Comparison of ENCODE assay signal across 2 cellular contexts in the genomic region with DNA sequence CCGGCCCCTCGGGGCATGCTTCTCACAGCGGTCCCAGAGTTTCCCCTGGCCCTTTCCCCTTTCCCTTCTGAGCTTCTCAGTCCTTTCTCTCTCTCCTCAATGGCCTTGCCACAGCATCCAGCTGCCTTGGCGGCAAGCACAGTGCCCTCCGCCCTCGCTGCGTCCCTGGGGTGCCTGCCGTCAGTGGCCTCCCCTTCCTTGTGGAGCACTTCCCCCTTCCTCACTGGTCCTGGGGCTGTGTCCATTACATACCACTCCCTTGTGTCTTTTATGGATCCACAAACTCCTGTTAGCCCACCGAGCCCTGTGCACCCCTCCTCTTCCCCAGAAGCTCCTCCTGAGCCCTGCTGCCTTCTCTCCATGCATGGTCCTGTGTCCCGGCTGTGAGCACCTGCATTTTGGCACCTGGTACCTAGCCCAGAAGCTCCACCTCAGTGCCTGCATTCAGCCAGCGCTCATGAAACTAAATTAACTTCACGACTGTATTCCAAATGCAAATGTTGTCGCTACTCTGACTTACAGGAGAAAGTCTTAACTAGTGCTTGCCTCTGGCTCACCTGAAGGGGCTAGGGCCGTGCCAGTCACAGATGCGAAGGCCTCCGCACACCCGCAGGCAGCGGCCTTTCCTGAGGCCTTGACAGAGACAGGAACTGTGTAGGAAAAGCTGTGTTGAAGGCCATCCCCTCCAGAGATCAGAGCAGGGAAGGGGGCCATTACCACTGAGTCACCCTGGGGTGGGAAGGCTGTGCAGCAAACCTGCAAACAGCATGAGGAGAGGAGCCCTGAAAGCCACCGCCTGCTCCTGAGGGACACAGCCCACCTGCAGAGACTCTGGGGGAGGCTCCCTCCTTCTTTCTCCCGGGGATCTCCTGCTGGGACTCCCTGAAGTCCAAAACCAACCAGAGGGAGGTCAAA.
TF ChIP-seq lines count a peak whose summit lies in the region.

No MANE protein-coding gene starts in this region.

TF ChIP-seq in GM23338, 12 proteins besides CTCF, POLR2A, EP300 and RAD21 (continues in another document):
- no peak for TF ChIP-seq ZNF331 (CRISPR knock-in tag; IDR thresholded peaks at IDR 0.05; ENCODE audit: low read depth)
- no peak for TF ChIP-seq JUNB (IDR thresholded peaks at IDR 0.05; ENCODE audit: unreplicated experiment)
- TF ChIP-seq EZH2phosphoT487 (IDR thresholded peaks at IDR 0.05; ENCODE audit: unreplicated experiment), result no peak
- no peak for TF ChIP-seq NANOG (IDR thresholded peaks at IDR 0.05; ENCODE audit: borderline replicate concordance)
- TF ChIP-seq EZH2 (IDR thresholded peaks at IDR 0.05; ENCODE audit: low read depth, unreplicated experiment), result no peak
- no peak for TF ChIP-seq STAT1 (IDR thresholded peaks at IDR 0.05; ENCODE audit: unreplicated experiment)
- TF ChIP-seq, protein P1, sequence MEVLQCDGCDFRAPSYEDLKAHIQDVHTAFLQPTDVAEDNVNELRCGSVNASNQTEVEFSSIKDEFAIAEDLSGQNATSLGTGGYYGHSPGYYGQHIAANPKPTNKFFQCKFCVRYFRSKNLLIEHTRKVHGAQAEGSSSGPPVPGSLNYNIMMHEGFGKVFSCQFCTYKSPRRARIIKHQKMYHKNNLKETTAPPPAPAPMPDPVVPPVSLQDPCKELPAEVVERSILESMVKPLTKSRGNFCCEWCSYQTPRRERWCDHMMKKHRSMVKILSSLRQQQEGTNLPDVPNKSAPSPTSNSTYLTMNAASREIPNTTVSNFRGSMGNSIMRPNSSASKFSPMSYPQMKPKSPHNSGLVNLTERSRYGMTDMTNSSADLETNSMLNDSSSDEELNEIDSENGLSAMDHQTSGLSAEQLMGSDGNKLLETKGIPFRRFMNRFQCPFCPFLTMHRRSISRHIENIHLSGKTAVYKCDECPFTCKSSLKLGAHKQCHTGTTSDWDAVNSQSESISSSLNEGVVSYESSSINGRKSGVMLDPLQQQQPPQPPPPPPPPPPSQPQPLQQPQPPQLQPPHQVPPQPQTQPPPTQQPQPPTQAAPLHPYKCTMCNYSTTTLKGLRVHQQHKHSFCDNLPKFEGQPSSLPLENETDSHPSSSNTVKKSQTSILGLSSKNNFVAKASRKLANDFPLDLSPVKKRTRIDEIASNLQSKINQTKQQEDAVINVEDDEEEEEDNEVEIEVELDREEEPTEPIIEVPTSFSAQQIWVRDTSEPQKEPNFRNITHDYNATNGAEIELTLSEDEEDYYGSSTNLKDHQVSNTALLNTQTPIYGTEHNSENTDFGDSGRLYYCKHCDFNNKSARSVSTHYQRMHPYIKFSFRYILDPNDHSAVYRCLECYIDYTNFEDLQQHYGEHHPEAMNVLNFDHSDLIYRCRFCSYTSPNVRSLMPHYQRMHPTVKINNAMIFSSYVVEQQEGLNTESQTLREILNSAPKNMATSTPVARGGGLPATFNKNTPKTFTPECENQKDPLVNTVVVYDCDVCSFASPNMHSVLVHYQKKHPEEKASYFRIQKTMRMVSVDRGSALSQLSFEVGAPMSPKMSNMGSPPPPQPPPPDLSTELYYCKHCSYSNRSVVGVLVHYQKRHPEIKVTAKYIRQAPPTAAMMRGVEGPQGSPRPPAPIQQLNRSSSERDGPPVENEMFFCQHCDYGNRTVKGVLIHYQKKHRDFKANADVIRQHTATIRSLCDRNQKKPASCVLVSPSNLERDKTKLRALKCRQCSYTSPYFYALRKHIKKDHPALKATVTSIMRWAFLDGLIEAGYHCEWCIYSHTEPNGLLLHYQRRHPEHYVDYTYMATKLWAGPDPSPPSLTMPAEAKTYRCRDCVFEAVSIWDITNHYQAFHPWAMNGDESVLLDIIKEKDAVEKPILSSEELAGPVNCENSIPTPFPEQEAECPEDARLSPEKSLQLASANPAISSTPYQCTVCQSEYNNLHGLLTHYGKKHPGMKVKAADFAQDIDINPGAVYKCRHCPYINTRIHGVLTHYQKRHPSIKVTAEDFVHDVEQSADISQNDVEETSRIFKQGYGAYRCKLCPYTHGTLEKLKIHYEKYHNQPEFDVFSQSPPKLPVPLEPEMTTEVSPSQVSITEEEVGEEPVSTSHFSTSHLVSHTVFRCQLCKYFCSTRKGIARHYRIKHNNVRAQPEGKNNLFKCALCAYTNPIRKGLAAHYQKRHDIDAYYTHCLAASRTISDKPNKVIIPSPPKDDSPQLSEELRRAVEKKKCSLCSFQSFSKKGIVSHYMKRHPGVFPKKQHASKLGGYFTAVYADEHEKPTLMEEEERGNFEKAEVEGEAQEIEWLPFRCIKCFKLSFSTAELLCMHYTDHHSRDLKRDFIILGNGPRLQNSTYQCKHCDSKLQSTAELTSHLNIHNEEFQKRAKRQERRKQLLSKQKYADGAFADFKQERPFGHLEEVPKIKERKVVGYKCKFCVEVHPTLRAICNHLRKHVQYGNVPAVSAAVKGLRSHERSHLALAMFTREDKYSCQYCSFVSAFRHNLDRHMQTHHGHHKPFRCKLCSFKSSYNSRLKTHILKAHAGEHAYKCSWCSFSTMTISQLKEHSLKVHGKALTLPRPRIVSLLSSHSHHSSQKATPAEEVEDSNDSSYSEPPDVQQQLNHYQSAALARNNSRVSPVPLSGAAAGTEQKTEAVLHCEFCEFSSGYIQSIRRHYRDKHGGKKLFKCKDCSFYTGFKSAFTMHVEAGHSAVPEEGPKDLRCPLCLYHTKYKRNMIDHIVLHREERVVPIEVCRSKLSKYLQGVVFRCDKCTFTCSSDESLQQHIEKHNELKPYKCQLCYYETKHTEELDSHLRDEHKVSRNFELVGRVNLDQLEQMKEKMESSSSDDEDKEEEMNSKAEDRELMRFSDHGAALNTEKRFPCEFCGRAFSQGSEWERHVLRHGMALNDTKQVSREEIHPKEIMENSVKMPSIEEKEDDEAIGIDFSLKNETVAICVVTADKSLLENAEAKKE (CRISPR knock-in tag; IDR thresholded peaks at IDR 0.05), result no peak
- no peak for TF ChIP-seq CREB1 (CRISPR knock-in tag; IDR thresholded peaks at IDR 0.05; ENCODE audit: low read depth)
- TF ChIP-seq ZNF114 (CRISPR knock-in tag; IDR thresholded peaks at IDR 0.05), result no peak
- TF ChIP-seq, protein P2, sequence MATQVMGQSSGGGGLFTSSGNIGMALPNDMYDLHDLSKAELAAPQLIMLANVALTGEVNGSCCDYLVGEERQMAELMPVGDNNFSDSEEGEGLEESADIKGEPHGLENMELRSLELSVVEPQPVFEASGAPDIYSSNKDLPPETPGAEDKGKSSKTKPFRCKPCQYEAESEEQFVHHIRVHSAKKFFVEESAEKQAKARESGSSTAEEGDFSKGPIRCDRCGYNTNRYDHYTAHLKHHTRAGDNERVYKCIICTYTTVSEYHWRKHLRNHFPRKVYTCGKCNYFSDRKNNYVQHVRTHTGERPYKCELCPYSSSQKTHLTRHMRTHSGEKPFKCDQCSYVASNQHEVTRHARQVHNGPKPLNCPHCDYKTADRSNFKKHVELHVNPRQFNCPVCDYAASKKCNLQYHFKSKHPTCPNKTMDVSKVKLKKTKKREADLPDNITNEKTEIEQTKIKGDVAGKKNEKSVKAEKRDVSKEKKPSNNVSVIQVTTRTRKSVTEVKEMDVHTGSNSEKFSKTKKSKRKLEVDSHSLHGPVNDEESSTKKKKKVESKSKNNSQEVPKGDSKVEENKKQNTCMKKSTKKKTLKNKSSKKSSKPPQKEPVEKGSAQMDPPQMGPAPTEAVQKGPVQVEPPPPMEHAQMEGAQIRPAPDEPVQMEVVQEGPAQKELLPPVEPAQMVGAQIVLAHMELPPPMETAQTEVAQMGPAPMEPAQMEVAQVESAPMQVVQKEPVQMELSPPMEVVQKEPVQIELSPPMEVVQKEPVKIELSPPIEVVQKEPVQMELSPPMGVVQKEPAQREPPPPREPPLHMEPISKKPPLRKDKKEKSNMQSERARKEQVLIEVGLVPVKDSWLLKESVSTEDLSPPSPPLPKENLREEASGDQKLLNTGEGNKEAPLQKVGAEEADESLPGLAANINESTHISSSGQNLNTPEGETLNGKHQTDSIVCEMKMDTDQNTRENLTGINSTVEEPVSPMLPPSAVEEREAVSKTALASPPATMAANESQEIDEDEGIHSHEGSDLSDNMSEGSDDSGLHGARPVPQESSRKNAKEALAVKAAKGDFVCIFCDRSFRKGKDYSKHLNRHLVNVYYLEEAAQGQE (IDR thresholded peaks at IDR 0.05; ENCODE audit: unreplicated experiment), result no peak
- no peak for TF ChIP-seq POLR2AphosphoS5 (IDR thresholded peaks at IDR 0.05; ENCODE audit: low read depth)

TF ChIP-seq in GM12878, 131 proteins besides CTCF, POLR2A, EP300 and RAD21 (continues in another document):
- TF ChIP-seq ZNF622 (IDR thresholded peaks at IDR 0.05), result no peak
- TF ChIP-seq, protein P3, sequence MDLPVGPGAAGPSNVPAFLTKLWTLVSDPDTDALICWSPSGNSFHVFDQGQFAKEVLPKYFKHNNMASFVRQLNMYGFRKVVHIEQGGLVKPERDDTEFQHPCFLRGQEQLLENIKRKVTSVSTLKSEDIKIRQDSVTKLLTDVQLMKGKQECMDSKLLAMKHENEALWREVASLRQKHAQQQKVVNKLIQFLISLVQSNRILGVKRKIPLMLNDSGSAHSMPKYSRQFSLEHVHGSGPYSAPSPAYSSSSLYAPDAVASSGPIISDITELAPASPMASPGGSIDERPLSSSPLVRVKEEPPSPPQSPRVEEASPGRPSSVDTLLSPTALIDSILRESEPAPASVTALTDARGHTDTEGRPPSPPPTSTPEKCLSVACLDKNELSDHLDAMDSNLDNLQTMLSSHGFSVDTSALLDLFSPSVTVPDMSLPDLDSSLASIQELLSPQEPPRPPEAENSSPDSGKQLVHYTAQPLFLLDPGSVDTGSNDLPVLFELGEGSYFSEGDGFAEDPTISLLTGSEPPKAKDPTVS (IDR thresholded peaks at IDR 0.05; ENCODE audit: low read depth, low read length), result no peak
- TF ChIP-seq KDM1A (IDR thresholded peaks at IDR 0.05; ENCODE audit: borderline replicate concordance), result no peak
- TF ChIP-seq ZSCAN29 (IDR thresholded peaks at IDR 0.05), result no peak
- no peak for TF ChIP-seq ATF7 (IDR thresholded peaks at IDR 0.05; ENCODE audit: low read depth)
- TF ChIP-seq, protein P4, sequence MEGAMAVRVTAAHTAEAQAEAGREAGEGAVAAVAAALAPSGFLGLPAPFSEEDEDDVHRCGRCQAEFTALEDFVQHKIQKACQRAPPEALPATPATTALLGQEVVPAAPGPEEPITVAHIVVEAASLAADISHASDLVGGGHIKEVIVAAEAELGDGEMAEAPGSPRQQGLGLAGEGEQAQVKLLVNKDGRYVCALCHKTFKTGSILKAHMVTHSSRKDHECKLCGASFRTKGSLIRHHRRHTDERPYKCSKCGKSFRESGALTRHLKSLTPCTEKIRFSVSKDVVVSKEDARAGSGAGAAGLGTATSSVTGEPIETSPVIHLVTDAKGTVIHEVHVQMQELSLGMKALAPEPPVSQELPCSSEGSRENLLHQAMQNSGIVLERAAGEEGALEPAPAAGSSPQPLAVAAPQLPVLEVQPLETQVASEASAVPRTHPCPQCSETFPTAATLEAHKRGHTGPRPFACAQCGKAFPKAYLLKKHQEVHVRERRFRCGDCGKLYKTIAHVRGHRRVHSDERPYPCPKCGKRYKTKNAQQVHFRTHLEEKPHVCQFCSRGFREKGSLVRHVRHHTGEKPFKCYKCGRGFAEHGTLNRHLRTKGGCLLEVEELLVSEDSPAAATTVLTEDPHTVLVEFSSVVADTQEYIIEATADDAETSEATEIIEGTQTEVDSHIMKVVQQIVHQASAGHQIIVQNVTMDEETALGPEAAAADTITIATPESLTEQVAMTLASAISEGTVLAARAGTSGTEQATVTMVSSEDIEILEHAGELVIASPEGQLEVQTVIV (IDR thresholded peaks at IDR 0.05; ENCODE audit: borderline replicate concordance, partially characterized antibody), result no peak
- TF ChIP-seq ESRRA (IDR thresholded peaks at IDR 0.05; ENCODE audit: low read length), result no peak
- TF ChIP-seq SREBF2 (IDR thresholded peaks at IDR 0.05; ENCODE audit: low read length), result no peak
- TF ChIP-seq, protein P5, sequence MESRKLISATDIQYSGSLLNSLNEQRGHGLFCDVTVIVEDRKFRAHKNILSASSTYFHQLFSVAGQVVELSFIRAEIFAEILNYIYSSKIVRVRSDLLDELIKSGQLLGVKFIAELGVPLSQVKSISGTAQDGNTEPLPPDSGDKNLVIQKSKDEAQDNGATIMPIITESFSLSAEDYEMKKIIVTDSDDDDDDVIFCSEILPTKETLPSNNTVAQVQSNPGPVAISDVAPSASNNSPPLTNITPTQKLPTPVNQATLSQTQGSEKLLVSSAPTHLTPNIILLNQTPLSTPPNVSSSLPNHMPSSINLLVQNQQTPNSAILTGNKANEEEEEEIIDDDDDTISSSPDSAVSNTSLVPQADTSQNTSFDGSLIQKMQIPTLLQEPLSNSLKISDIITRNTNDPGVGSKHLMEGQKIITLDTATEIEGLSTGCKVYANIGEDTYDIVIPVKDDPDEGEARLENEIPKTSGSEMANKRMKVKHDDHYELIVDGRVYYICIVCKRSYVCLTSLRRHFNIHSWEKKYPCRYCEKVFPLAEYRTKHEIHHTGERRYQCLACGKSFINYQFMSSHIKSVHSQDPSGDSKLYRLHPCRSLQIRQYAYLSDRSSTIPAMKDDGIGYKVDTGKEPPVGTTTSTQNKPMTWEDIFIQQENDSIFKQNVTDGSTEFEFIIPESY (IDR thresholded peaks at IDR 0.05), result no peak
- TF ChIP-seq, protein P6, sequence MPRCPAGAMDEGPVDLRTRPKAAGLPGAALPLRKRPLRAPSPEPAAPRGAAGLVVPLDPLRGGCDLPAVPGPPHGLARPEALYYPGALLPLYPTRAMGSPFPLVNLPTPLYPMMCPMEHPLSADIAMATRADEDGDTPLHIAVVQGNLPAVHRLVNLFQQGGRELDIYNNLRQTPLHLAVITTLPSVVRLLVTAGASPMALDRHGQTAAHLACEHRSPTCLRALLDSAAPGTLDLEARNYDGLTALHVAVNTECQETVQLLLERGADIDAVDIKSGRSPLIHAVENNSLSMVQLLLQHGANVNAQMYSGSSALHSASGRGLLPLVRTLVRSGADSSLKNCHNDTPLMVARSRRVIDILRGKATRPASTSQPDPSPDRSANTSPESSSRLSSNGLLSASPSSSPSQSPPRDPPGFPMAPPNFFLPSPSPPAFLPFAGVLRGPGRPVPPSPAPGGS (IDR thresholded peaks at IDR 0.05; ENCODE audit: borderline replicate concordance, insufficient read depth, low read depth, low read length, poor library complexity, severe bottlenecking), result no peak
- TF ChIP-seq NR2C2 (IDR thresholded peaks at IDR 0.05; ENCODE audit: borderline replicate concordance, control insufficient read depth, insufficient read length, low read depth), result no peak
- TF ChIP-seq, protein P7, sequence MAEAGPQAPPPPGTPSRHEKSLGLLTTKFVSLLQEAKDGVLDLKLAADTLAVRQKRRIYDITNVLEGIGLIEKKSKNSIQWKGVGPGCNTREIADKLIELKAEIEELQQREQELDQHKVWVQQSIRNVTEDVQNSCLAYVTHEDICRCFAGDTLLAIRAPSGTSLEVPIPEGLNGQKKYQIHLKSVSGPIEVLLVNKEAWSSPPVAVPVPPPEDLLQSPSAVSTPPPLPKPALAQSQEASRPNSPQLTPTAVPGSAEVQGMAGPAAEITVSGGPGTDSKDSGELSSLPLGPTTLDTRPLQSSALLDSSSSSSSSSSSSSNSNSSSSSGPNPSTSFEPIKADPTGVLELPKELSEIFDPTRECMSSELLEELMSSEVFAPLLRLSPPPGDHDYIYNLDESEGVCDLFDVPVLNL (IDR thresholded peaks at IDR 0.05; ENCODE audit: low read depth, low read length), result no peak
- no peak for TF ChIP-seq SMAD5 (IDR thresholded peaks at IDR 0.05; ENCODE audit: low read depth)
- TF ChIP-seq RCOR1 (conservative IDR thresholded peaks at IDR 0.05; ENCODE audit: low read depth, low read length), result no peak
- TF ChIP-seq ETV6 (conservative IDR thresholded peaks at IDR 0.05 in 1 of 2, IDR thresholded peaks at IDR 0.05 in 1 of 2; ENCODE audit: borderline replicate concordance in 1 of 2, low read depth in 1 of 2), result no peak
